ENCODE assay signal across 11 cellular contexts in the genomic region with DNA sequence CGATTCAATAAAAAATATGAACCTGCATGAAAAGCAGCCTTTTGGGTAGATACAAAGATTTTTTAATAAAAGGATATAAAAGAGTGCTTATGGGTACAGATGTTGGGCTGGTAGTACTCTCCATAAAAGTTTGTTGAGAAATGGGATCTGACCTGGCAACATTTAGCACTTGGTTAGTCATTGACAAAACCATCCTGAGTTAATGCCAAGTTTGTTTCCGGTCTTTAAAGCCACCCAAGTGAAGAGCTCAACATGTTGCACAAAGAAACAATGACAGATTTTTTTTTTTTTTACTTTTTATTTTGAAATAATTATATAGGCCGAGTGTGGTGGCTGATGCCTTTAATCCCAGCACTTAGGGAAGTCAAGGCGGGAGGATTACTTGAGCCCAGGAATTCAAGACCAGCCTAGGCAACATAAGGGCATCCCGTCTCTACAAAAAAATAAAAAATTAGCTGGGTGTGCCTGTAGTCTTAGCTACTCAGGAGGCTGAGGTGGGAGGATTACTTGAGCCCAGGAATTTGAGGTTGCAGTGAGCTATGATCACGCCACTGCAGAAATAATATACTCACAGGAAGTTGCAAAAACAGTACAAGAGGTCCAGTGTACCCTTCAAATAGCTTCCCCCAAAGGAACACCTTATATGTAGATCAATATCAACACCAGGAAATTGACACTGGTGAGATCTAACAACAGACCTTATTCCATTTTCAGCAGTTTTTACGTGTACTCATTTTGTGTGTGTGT. TPM values are rescaled to one million over a fixed set of nuclear protein-coding genes. Genes with fewer than 3 reads are reported as not detected.
DNase-seq lines count a peak whose midpoint lies in the region; ATAC-seq and TF ChIP-seq lines count a peak whose summit lies in the region.
"Had no signal": no experiment of that assay in that cellular context is flagged by ENCODE, and none has a peak within 500 bp of the region (broad histone marks: within the 10 kb centered on the region; RNA-seq: fewer than 3 reads in every experiment).

No MANE protein-coding gene starts in this region.

- no peaks in the 10 kb centered on the region for H3K9me3 ChIP-seq in SK-N-SH
- H3K9me3 ChIP-seq in SJSA1 (replicated peaks), result no peaks in the 10 kb centered on the region
- H3K9me3 ChIP-seq in skeletal muscle satellite cell (replicated peaks; ENCODE audit: low read length), result no peaks in the 10 kb centered on the region

- H2AFZ ChIP-seq in SK-N-SH (ENCODE audit: low read depth), result no peak overlapping the region

- CTCF ChIA-PET in SK-N-SH (lab: Yijun Ruan, JAX), result interaction anchor here (0.7 to 1.0 kb wide), 2 partner anchors 11 kb away, joined by 3 read pairs; no protein-coding TSS in a partner anchor

- DNase-seq in SK-N-SH, result no peak
- DNase-seq in SJSA1 (ENCODE audit: low read depth in 1 of 2, low spot score in 2 of 2), result peak in 1 of 2 experiments; percentile 50
- peak; percentile 90 for DNase-seq in fibroblast of gingiva (ENCODE audit: low read depth)
- DNase-seq: 8988T; NCI-H1105 treated with DMSO at 0.1 percent for 48 hours; stimulated activated CD4-positive, alpha-beta T cell treated with anti-CD3 and anti-CD28 coated beads, Interleukin-4, amount 100 ng/mL, for 4 hours had no signal

- H3K4me2 ChIP-seq in SK-N-SH, result no peak overlapping the region
- peak overlapping the region; percentile 11 for H3K4me2 ChIP-seq in skeletal muscle satellite cell (ENCODE audit: low read length)

- H4K20me1 ChIP-seq in SK-N-SH (ENCODE audit: insufficient read depth), result no peaks in the 10 kb centered on the region

- H3K4me1 ChIP-seq in SK-N-SH (ENCODE audit: control insufficient read depth in 1 of 2, insufficient read depth in 2 of 2, low read depth in 1 of 2, low read length in 1 of 2) (peaks cover 0 to 33% of the 10 kb centered on the region in 2 experiments; a peak in 2 of 4 replicates), SJSA1 (replicated peaks) (peaks cover 48% of the 10 kb centered on the region), skeletal muscle satellite cell (ENCODE audit: control insufficient read depth, insufficient read depth, low read length) (peaks cover 36% of the 10 kb centered on the region)

- no peak for TF ChIP-seq CTCF in SK-N-SH (IDR thresholded peaks at IDR 0.05)

- no peaks in the 10 kb centered on the region for H3K9me2 ChIP-seq in SK-N-SH

- WGBS in SK-N-SH (ENCODE audit: low lambda C conversion rate), result 38% methylated on average over 7 of the region's 7 CpGs

- no peaks in the 10 kb centered on the region for H3K27me3 ChIP-seq in SK-N-SH (ENCODE audit: insufficient read depth)
- no peaks in the 10 kb centered on the region for H3K27me3 ChIP-seq in SJSA1 (replicated peaks)
- H3K27me3 ChIP-seq in skeletal muscle satellite cell (ENCODE audit: control insufficient read depth, insufficient read depth, low read length), result no peaks in the 10 kb centered on the region

- ATAC-seq in SK-N-SH treated with all-trans-retinoic acid at 6 μM for 48 hours, result no peak; the same call in 2 of the 3 replicates
- no peak for ATAC-seq in HG02588 (IDR thresholded peaks at IDR 0.05; ENCODE audit: unreplicated experiment)
- no peak for ATAC-seq in HG03469 (IDR thresholded peaks at IDR 0.05; ENCODE audit: unreplicated experiment)
- no peak for ATAC-seq in HG03457 (IDR thresholded peaks at IDR 0.05; ENCODE audit: unreplicated experiment)

- H3K4me3 ChIP-seq in SK-N-SH (ENCODE audit: low read depth in 2 of 2, low read length in 1 of 2) (no peak overlapping the region), SJSA1 (no peak overlapping the region), skeletal muscle satellite cell (ENCODE audit: low read length) (no peak overlapping the region)

- no peak for TF ChIP-seq RAD21 in SK-N-SH (IDR thresholded peaks at IDR 0.05; ENCODE audit: low read length)

- H3F3A ChIP-seq in SK-N-SH (replicated peaks; ENCODE audit: insufficient read depth), result peaks cover 3% of the 10 kb centered on the region

- TF ChIP-seq EP300 in SK-N-SH (IDR thresholded peaks at IDR 0.05; ENCODE audit: borderline replicate concordance in 1 of 2, low read depth in 1 of 2, low read length in 1 of 2), result no peak

- POLR2A ChIA-PET in SK-N-SH (lab: Yijun Ruan, JAX), result no interaction called here

- H3K79me2 ChIP-seq in SK-N-SH (ENCODE audit: insufficient read depth), result peaks cover 24% of the 10 kb centered on the region

- H3K27ac ChIP-seq in SK-N-SH (ENCODE audit: low read depth in 2 of 2, low read length in 1 of 2), result peak overlapping the region in 1 of 2 experiments; percentile 78; a peak in 1 of 4 replicates
- H3K27ac ChIP-seq in SJSA1, result peak overlapping the region; percentile 54

- H3K36me3 ChIP-seq in SK-N-SH (replicated peaks in 1 of 2; ENCODE audit: control insufficient read depth in 1 of 2, insufficient read depth in 2 of 2, low read length in 1 of 2) (no peaks in the 10 kb centered on the region), SJSA1 (no peaks in the 10 kb centered on the region), skeletal muscle satellite cell (ENCODE audit: insufficient read depth, low read length) (no peaks in the 10 kb centered on the region)

- H3K9ac ChIP-seq in SK-N-SH (no peak overlapping the region), skeletal muscle satellite cell (ENCODE audit: low read depth, low read length) (peak overlapping the region; percentile 7)

TF ChIP-seq in SK-N-SH, 30 proteins besides CTCF, POLR2A, EP300 and RAD21:
- TF ChIP-seq GABPA (IDR thresholded peaks at IDR 0.05; ENCODE audit: low read depth) (no peak), GATA2 (CRISPR knock-in tag; IDR thresholded peaks at IDR 0.05) (no peak), MEF2A (IDR thresholded peaks at IDR 0.05; ENCODE audit: borderline replicate concordance, low read depth) (no peak), RCOR1 (IDR thresholded peaks at IDR 0.05; ENCODE audit: low read length) (no peak), YY1 (IDR thresholded peaks at IDR 0.05; ENCODE audit: low read depth) (no peak), FOSL2 (IDR thresholded peaks at IDR 0.05; ENCODE audit: borderline replicate concordance, low read depth) (0 out of 2 replicates have a peak, but pooled peaks have one; percentile 11), NRF1 (IDR thresholded peaks at IDR 0.05; ENCODE audit: low read depth, low read length) (no peak), SIN3A (IDR thresholded peaks at IDR 0.05; ENCODE audit: borderline replicate concordance, low read depth, low read length) (no peak), JUND (IDR thresholded peaks at IDR 0.05) (no peak), NFIC (IDR thresholded peaks at IDR 0.05; ENCODE audit: borderline replicate concordance) (peak; percentile 44; the same call in 1 of the 2 replicates)
- TF ChIP-seq, protein P1, sequence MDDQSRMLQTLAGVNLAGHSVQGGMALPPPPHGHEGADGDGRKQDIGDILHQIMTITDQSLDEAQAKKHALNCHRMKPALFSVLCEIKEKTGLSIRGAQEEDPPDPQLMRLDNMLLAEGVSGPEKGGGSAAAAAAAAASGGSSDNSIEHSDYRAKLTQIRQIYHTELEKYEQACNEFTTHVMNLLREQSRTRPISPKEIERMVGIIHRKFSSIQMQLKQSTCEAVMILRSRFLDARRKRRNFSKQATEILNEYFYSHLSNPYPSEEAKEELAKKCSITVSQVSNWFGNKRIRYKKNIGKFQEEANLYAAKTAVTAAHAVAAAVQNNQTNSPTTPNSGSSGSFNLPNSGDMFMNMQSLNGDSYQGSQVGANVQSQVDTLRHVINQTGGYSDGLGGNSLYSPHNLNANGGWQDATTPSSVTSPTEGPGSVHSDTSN (IDR thresholded peaks at IDR 0.05), result no peak

TF ChIP-seq in SK-N-SH treated with all-trans-retinoic acid at 6 μM for 48 hours, 23 proteins besides CTCF, POLR2A, EP300 and RAD21:
- TF ChIP-seq ESRRG (CRISPR knock-in tag; IDR thresholded peaks at IDR 0.05), result no peak

RNA-seq across cellular contexts. Expression of a gene that starts 16.6 kb away (rescaled TPM):
- polyA plus RNA-seq in SK-N-SH (2012; rRNA removed), result 6.2 and 6.5 TPM in 2 replicates
- 4.1 and 6.3 TPM in 2 replicates for polyA plus RNA-seq in SK-N-SH (2012; cell fraction: cytosol; rRNA removed)
- 5.3 and 5.9 TPM in 2 replicates for polyA plus RNA-seq in SK-N-SH (2012; cell fraction: nucleus; rRNA removed)
- 15.3 and 16.1 TPM in 2 replicates for total RNA-seq in SJSA1 (2014; rRNA removed; shearing (Covaris generic))
- 16.2 and 26.4 TPM in 2 replicates for total RNA-seq in skeletal muscle satellite cell (2012; rRNA removed)

RNA-seq across cellular contexts. Expression of a gene that starts 44.9 kb away (rescaled TPM):
- 2.3 and 4.3 TPM in 2 replicates for polyA plus RNA-seq in SK-N-SH (2012; rRNA removed)
- polyA plus RNA-seq in SK-N-SH (2012; cell fraction: cytosol; rRNA removed), result 2.2 and 2.4 TPM in 2 replicates
- polyA plus RNA-seq in SK-N-SH (2012; cell fraction: nucleus; rRNA removed), result 6.9 and 10.7 TPM in 2 replicates
- total RNA-seq in SJSA1 (2014; rRNA removed; shearing (Covaris generic)), result 2.6 and 3.5 TPM in 2 replicates
- total RNA-seq in skeletal muscle satellite cell (2012; rRNA removed), result 2.0 and 2.8 TPM in 2 replicates
